ENCODE assay signal across 1 cellular context in genomic region chr1:18736958-18737357, GRCh38.
TF ChIP-seq lines count a peak whose summit lies in the region.

No MANE protein-coding gene starts in this region.

TF ChIP-seq in H1, 55 proteins besides CTCF, POLR2A, EP300 and RAD21:
- TF ChIP-seq FOSL1 (IDR thresholded peaks at IDR 0.05; ENCODE audit: insufficient read depth, low read depth, low read length) (no peak), E2F6 (IDR thresholded peaks at IDR 0.05) (no peak)
